Comparison of ENCODE assay signal across 16 cellular contexts in genomic region chr2:16250886-16251285, GRCh38.
"Had no signal": no experiment of that assay in that cellular context is flagged by ENCODE, and none has a peak within 500 bp of the region (broad histone marks: within the 10 kb centered on the region; RNA-seq: fewer than 3 reads in every experiment).

No MANE protein-coding gene starts in this region.

- H3K36me3 ChIP-seq: sigmoid colon, thyroid gland, uterus had no signal

- H3K4me1 ChIP-seq: parathyroid adenoma, sigmoid colon, thyroid gland, uterus had no signal

- H2AFZ ChIP-seq: parathyroid adenoma had no signal

- H3K4me3 ChIP-seq: sigmoid colon, thyroid gland, uterus had no signal

- H3K27me3 ChIP-seq: thyroid gland, uterus had no signal

- DNase-seq: activated CD4-positive, alpha-beta T cell treated with anti-CD3 and anti-CD28 coated beads, Interleukin-2, amount 10 ng/mL, durations not matched to agents 7 days and 5 days; activated CD8-positive, alpha-beta memory T cell treated with anti-CD3 and anti-CD28 coated beads, Interleukin-2, amount 50 U/mL, for 48 hours; activated CD8-positive, alpha-beta T cell treated with anti-CD3 and anti-CD28 coated beads, Interleukin-2, amount 10 ng/mL, durations not matched to agents 7 days and 5 days; activated effector memory CD4-positive, alpha-beta T cell treated with Interleukin-2 at 50 U/mL for 16 hours; activated naive CD4-positive, alpha-beta T cell treated with anti-CD3 and anti-CD28 coated beads, Interleukin-2, amount 10 ng/mL, durations not matched to agents 7 days and 5 days; activated T-cell treated with anti-CD3 and anti-CD28 coated beads, Interleukin-2, amount 50 U/mL, for 48 hours; aorta; effector memory CD4-positive, alpha-beta T cell; naive thymus-derived CD8-positive, alpha-beta T cell; sigmoid colon; stimulated activated naive B cell treated with anti-CD40 and anti-IgM and Interleukin-4, amounts not matched to agents 10 μg/mL and 1 μg/mL and 100 μg/mL, for 72 hours; T-helper 1 cell; T-helper 9 cell; thyroid gland; uterus had no signal

- H3K79me2 ChIP-seq: parathyroid adenoma had no signal

- ATAC-seq: activated CD8-positive, alpha-beta T cell treated with anti-CD3 and anti-CD28 coated beads, Interleukin-2, amount 10 ng/mL, durations not matched to agents 7 days and 5 days; naive thymus-derived CD8-positive, alpha-beta T cell; stimulated activated naive B cell treated with anti-CD40 and anti-IgM and Interleukin-4, amounts not matched to agents 10 μg/mL and 1 μg/mL and 100 μg/mL, for 72 hours had no signal

- H3K9ac ChIP-seq: parathyroid adenoma had no signal

- H3K27ac ChIP-seq: parathyroid adenoma, sigmoid colon, thyroid gland, uterus had no signal

- H3K9me3 ChIP-seq: sigmoid colon, thyroid gland, uterus had no signal
